In genomic region chr3:197311591-197311990, GRCh38 we compare ENCODE assay signal across 2 cellular contexts.
A peak's percentile ranks its signal among the peaks of the same experiment; 100 is the strongest.
TF ChIP-seq lines count a peak whose summit lies in the region.

No MANE protein-coding gene starts in this region.

TF ChIP-seq in IMR-90, 13 proteins besides CTCF, POLR2A, EP300 and RAD21:
- TF ChIP-seq CEBPB (IDR thresholded peaks at IDR 0.05; ENCODE audit: low read depth, low read length) = 0 out of 2 replicates have a peak, but pooled peaks have one; percentile 14
- no peak for TF ChIP-seq FOS (IDR thresholded peaks at IDR 0.05; ENCODE audit: low read depth, low read length)
- TF ChIP-seq SMC3 (IDR thresholded peaks at IDR 0.05; ENCODE audit: low read depth, low read length) = no peak

TF ChIP-seq in K562, 482 proteins besides CTCF, POLR2A, EP300 and RAD21:
- TF ChIP-seq XRCC4 (IDR thresholded peaks at IDR 0.05; ENCODE audit: extremely low read depth, insufficient read depth, insufficient read length) = no peak
- no peak for TF ChIP-seq ZNF23 (CRISPR knock-in tag; IDR thresholded peaks at IDR 0.05)
- TF ChIP-seq ZNF354B (CRISPR knock-in tag; IDR thresholded peaks at IDR 0.05) = no peak
- TF ChIP-seq PCBP2 (IDR thresholded peaks at IDR 0.05; ENCODE audit: low read depth, low read length, poor library complexity, severe bottlenecking) = no peak
- TF ChIP-seq ZNF696 (CRISPR knock-in tag; conservative IDR thresholded peaks at IDR 0.05) = no peak
- TF ChIP-seq CEBPB (tag; IDR thresholded peaks at IDR 0.05) = peak; percentile 35; the same call in 1 of the 2 replicates
- no peak for TF ChIP-seq CBX1 (IDR thresholded peaks at IDR 0.05; ENCODE audit: low read depth)
- no peak for TF ChIP-seq MAFG (tag; conservative IDR thresholded peaks at IDR 0.05)
